ENCODE assay signal across 1 cellular context in genomic region chr17:43976956-43977837, GRCh38.
TF ChIP-seq lines count a peak whose summit lies in the region.

No MANE protein-coding gene starts in this region.

TF ChIP-seq in HepG2, 621 proteins besides CTCF, POLR2A, EP300 and RAD21 (continues in another document):
- TF ChIP-seq ONECUT2 (CRISPR knock-in tag; IDR thresholded peaks at IDR 0.05), result no peak
- TF ChIP-seq PAXIP1 (CRISPR knock-in tag; conservative IDR thresholded peaks at IDR 0.05), result peak; percentile 65
- peak; percentile 59 for TF ChIP-seq FOXP4 (CRISPR knock-in tag; IDR thresholded peaks at IDR 0.05)
- peak; percentile 23; the same call in 1 of the 2 replicates for TF ChIP-seq SPEN (CRISPR knock-in tag; IDR thresholded peaks at IDR 0.05; ENCODE audit: low read depth)
- no peak for TF ChIP-seq FOXP1 (IDR thresholded peaks at IDR 0.05)
- peak; percentile 37; the same call in 1 of the 2 replicates for TF ChIP-seq FOXP1 (CRISPR knock-in tag; IDR thresholded peaks at IDR 0.05)
- 0 out of 2 replicates have a peak, but pooled peaks have one; percentile 60 for TF ChIP-seq HDAC1 (CRISPR knock-in tag; IDR thresholded peaks at IDR 0.05)
- no peak for TF ChIP-seq ZGPAT (CRISPR knock-in tag; IDR thresholded peaks at IDR 0.05)
- TF ChIP-seq HNF4A (CRISPR knock-in tag; IDR thresholded peaks at IDR 0.05), result peak; percentile 42; the same call in 1 of the 2 replicates
- TF ChIP-seq ZNF563 (CRISPR knock-in tag; IDR thresholded peaks at IDR 0.05), result peak; percentile 18; the same call in 1 of the 2 replicates
- 0 out of 2 replicates have a peak, but pooled peaks have one; percentile 19 for TF ChIP-seq ZNF710 (CRISPR knock-in tag; IDR thresholded peaks at IDR 0.05; ENCODE audit: borderline replicate concordance)
- TF ChIP-seq SOX6 (IDR thresholded peaks at IDR 0.05), result no peak
- 0 out of 2 replicates have a peak, but pooled peaks have one; percentile 31 for TF ChIP-seq SOX6 (CRISPR knock-in tag; IDR thresholded peaks at IDR 0.05)
- TF ChIP-seq TRIM22 (IDR thresholded peaks at IDR 0.05), result no peak
- TF ChIP-seq AHDC1 (CRISPR knock-in tag; IDR thresholded peaks at IDR 0.05; ENCODE audit: borderline replicate concordance), result 0 out of 2 replicates have a peak, but pooled peaks have one; percentile 23
- peak; percentile 25; the same call in 1 of the 2 replicates for TF ChIP-seq ZNF609 (CRISPR knock-in tag; IDR thresholded peaks at IDR 0.05; ENCODE audit: borderline replicate concordance)
- TF ChIP-seq GLMP (CRISPR knock-in tag; IDR thresholded peaks at IDR 0.05; ENCODE audit: borderline replicate concordance), result no peak
- TF ChIP-seq ZNF562 (CRISPR knock-in tag; IDR thresholded peaks at IDR 0.05; ENCODE audit: borderline replicate concordance), result no peak
- TF ChIP-seq NCOA5 (CRISPR knock-in tag; IDR thresholded peaks at IDR 0.05), result no peak
- no peak for TF ChIP-seq ZNF607 (CRISPR knock-in tag; IDR thresholded peaks at IDR 0.05; ENCODE audit: borderline replicate concordance)
- 0 out of 2 replicates have a peak, but pooled peaks have one; percentile 31 for TF ChIP-seq HDAC2 (CRISPR knock-in tag; IDR thresholded peaks at IDR 0.05)
- TF ChIP-seq GATAD2A (CRISPR knock-in tag; IDR thresholded peaks at IDR 0.05), result peak; percentile 23; the same call in 1 of the 2 replicates
- peak; percentile 74 for TF ChIP-seq PBX2 (CRISPR knock-in tag; IDR thresholded peaks at IDR 0.05)
- TF ChIP-seq FOXO1 (CRISPR knock-in tag; IDR thresholded peaks at IDR 0.05), result peak; percentile 46
